Comparison of ENCODE assay signal across 22 cellular contexts in the genomic region with DNA sequence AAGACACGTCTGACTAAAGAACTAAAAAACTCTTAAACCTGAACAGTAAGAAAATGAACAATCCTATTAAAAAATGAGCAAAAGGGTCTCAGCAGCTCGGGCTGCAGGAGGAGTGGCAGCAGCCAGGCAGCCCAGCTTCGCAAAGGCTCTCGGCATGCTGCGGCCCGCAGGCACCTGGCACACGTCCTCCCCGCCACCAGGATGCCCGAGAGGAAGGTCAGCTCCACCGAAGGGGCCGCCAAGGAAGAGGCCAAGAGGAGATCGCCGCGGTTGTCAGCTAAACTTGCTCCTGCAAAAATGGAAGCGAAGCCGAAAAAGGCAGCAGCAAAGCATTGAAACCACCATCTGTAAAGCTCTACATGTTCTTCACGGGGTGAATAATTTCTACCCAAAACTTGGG.
DNase-seq lines count a peak whose midpoint lies in the region; ATAC-seq, FAIRE-seq and TF ChIP-seq lines count a peak whose summit lies in the region.
"Had no signal": no experiment of that assay in that cellular context is flagged by ENCODE, and none has a peak within 500 bp of the region (broad histone marks: within the 10 kb centered on the region; RNA-seq: fewer than 3 reads in every experiment).

No MANE protein-coding gene starts in this region.

- no peak overlapping the region for H3K27ac ChIP-seq in GM12878 (ENCODE audit: control insufficient read depth, insufficient read depth)
- H3K27ac ChIP-seq: BLaER1 treated with 17β-estradiol and CSF1 and Interleukin-3, amounts not matched to agents 10 nM and 100 nM; HL-60 had no signal

- BruUV-seq in GM12878 (replicated peaks; lab: Mats Ljungman, UMichigan) = no TSS peak

- no peak for FAIRE-seq in GM12878 (lab: Jason Lieb, UNC)
- FAIRE-seq: G401.6, GM18507 had no signal

- H4K20me1 ChIP-seq in GM12878 (ENCODE audit: control insufficient read depth, insufficient read depth) = no peaks in the 10 kb centered on the region
- H4K20me1 ChIP-seq: BLaER1 treated with 17β-estradiol and CSF1 and Interleukin-3, amounts not matched to agents 10 nM and 100 nM had no signal

- intact Hi-C loops in GM12878 (cut with micrococcal nuclease; ENCODE audit: unreplicated experiment) = no loop called here

- WGBS in GM12878 (ENCODE audit: insufficient coverage, insufficient replicate concordance, low lambda C conversion rate, missing lambda C conversion rate) = 73% methylated on average over 17 of the region's 17 CpGs

- no peak overlapping the region for H3K4me3 Mint-ChIP-seq in naive thymus-derived CD8-positive, alpha-beta T cell

- H3K4me1 ChIP-seq in GM12878 (ENCODE audit: control insufficient read depth, insufficient read depth, low read length) = peaks cover 4% of the 10 kb centered on the region; the same call in 1 of the 2 replicates
- H3K4me1 ChIP-seq: BLaER1 treated with 17β-estradiol and CSF1 and Interleukin-3, amounts not matched to agents 10 nM and 100 nM had no signal

- H2AFZ ChIP-seq in GM12878 (ENCODE audit: control insufficient read depth, low read depth, low read length) = peak overlapping the region; percentile 7; the same call in 1 of the 2 replicates

- POLR2A ChIA-PET in GM12878 (lab: Charles Lee) = no interaction called here
- POLR2A ChIA-PET in naive thymus-derived CD8-positive, alpha-beta T cell (lab: Charles Lee) = no interaction called here

- ATAC-seq in GM12878 = no peak
- no peak for ATAC-seq in GM18502 (IDR thresholded peaks at IDR 0.05; ENCODE audit: poor library complexity, unreplicated experiment)
- no peak for ATAC-seq in HG02884 (IDR thresholded peaks at IDR 0.05; ENCODE audit: unreplicated experiment)
- ATAC-seq in naive thymus-derived CD8-positive, alpha-beta T cell = no peak

- H3K4me3 ChIP-seq in H7 (ENCODE audit: insufficient read depth, low read depth, low read length) = no peak overlapping the region
- H3K4me3 ChIP-seq in GM12878 = 0 out of 2 replicates have a peak overlapping the region, but pooled peaks have one; percentile 19
- H3K4me3 ChIP-seq: BLaER1 treated with 17β-estradiol and CSF1 and Interleukin-3, amounts not matched to agents 10 nM and 100 nM had no signal

- peak overlapping the region in 1 of 10 donors; percentile 16 for H3K27ac Mint-ChIP-seq in naive thymus-derived CD8-positive, alpha-beta T cell

- TF ChIP-seq CTCF in GM12878 (IDR thresholded peaks at IDR 0.05 in 2 of 3, conservative IDR thresholded peaks at IDR 0.05 in 1 of 3; ENCODE audit: control insufficient read depth in 2 of 3, extremely low read depth in 1 of 3, insufficient read depth in 1 of 3, low read depth in 3 of 3, low read length in 3 of 3) = no peak

- DNase-seq in H7 (peak; percentile 30), NCI-H69 (lab: John Stamatoyannopoulos, UW) (peak; percentile 63), GM12878 (ENCODE audit: low read depth, low spot score) (no peak), iPS-NIHi7 (ENCODE audit: extremely low spot score) (peak; percentile 8)
- no peak for DNase-seq in naive thymus-derived CD8-positive, alpha-beta T cell
- DNase-seq in activated CD4-positive, CD25-positive, alpha-beta regulatory T cell treated with anti-CD3 and anti-CD28 coated beads, Interleukin-2, amount 50 U/mL, for 72 hours = no peak
- DNase-seq: DND-41, GOT3, NCI-H1092, NCI-H1436 treated with DMSO at 0.1 percent for 48 hours, NCI-H2029, NCI-H446, NCI-H526 treated with DMSO at 0.1 percent for 48 hours, OCI-M1, SHP77 treated with DMSO at 0.1 percent for 48 hours, T-helper 1 cell had no signal

- H3K27me3 Mint-ChIP-seq in naive thymus-derived CD8-positive, alpha-beta T cell = no peaks in the 10 kb centered on the region

- in situ Hi-C loops in GM12878 (cut with MboI) = no loop called here

- H3K4me2 ChIP-seq in GM12878 (ENCODE audit: control insufficient read depth, insufficient read depth) = no peak overlapping the region
- H3K4me2 ChIP-seq: BLaER1 treated with 17β-estradiol and CSF1 and Interleukin-3, amounts not matched to agents 10 nM and 100 nM had no signal

- peaks cover 0 to 19% (median 5%) of the 10 kb centered on the region in 3 donors for H3K36me3 Mint-ChIP-seq in naive thymus-derived CD8-positive, alpha-beta T cell

- H3K79me2 ChIP-seq in GM12878 (ENCODE audit: control insufficient read depth, insufficient read depth, low read length) = no peaks in the 10 kb centered on the region

- no peak for TF ChIP-seq POLR2A in GM12878 (IDR thresholded peaks at IDR 0.05; ENCODE audit: low read depth, low read length)

- H3K36me3 ChIP-seq in H7 (replicated peaks; ENCODE audit: control insufficient read depth, insufficient read depth, low read length) (no peaks in the 10 kb centered on the region), GM12878 (ENCODE audit: control insufficient read depth in 2 of 2, insufficient read depth in 2 of 2, low read length in 1 of 2) (no peaks in the 10 kb centered on the region)
- H3K36me3 ChIP-seq: BLaER1 treated with 17β-estradiol and CSF1 and Interleukin-3, amounts not matched to agents 10 nM and 100 nM had no signal

- SMC1A ChIA-PET in GM12878 (lab: Charles Lee; ENCODE audit: uncharacterized antibody, unreplicated experiment) = interaction anchor here (1.2 kb wide), 1 partner anchor 10 kb away, joined by 4 read pairs; no protein-coding TSS in a partner anchor

- TF ChIP-seq EP300 in GM12878 (IDR thresholded peaks at IDR 0.05; ENCODE audit: borderline replicate concordance in 1 of 2, control insufficient read depth in 1 of 2, low read depth in 2 of 2, low read length in 2 of 2) = no peak

- CTCF ChIA-PET in GM12878 (lab: Yijun Ruan, JAX) = interaction anchor here (0.9 kb wide), 1 partner anchor 15 kb away, joined by 3 read pairs; no protein-coding TSS in a partner anchor

- TF ChIP-seq RAD21 in GM12878 (IDR thresholded peaks at IDR 0.05; ENCODE audit: insufficient read depth, low read depth, low read length) = no peak

- H3K27me3 ChIP-seq in H7 (ENCODE audit: control insufficient read depth, insufficient read depth, low read length) (no peaks in the 10 kb centered on the region), GM12878 (replicated peaks in 1 of 2; ENCODE audit: control insufficient read depth in 2 of 2, insufficient read depth in 2 of 2, low read length in 1 of 2) (no peaks in the 10 kb centered on the region)
- H3K27me3 ChIP-seq: BLaER1 treated with 17β-estradiol and CSF1 and Interleukin-3, amounts not matched to agents 10 nM and 100 nM had no signal

- RAD21 ChIA-PET in GM12878 (lab: Charles Lee; ENCODE audit: unreplicated experiment) = no interaction called here

- H3K9ac ChIP-seq in GM12878 (ENCODE audit: control insufficient read depth, insufficient read depth, low read length) = no peak overlapping the region
- H3K9ac ChIP-seq: BLaER1 treated with 17β-estradiol and CSF1 and Interleukin-3, amounts not matched to agents 10 nM and 100 nM had no signal

- H3K9me3 ChIP-seq in GM12878 (replicated peaks; ENCODE audit: control insufficient read depth, insufficient read depth, low read length) = no peaks in the 10 kb centered on the region
- H3K9me3 ChIP-seq: BLaER1 treated with 17β-estradiol and CSF1 and Interleukin-3, amounts not matched to agents 10 nM and 100 nM had no signal

- H3K9me3 Mint-ChIP-seq in naive thymus-derived CD8-positive, alpha-beta T cell = peaks cover 0 to 6% (median 0%) of the 10 kb centered on the region in 9 donors

- peaks cover 0 to 1% (median 0%) of the 10 kb centered on the region in 4 donors for H3K4me1 Mint-ChIP-seq in naive thymus-derived CD8-positive, alpha-beta T cell

TF ChIP-seq in GM12878, 131 proteins besides CTCF, POLR2A, EP300 and RAD21:
- no peak for TF ChIP-seq RFX5 (IDR thresholded peaks at IDR 0.05; ENCODE audit: low read depth, low read length)
- TF ChIP-seq, protein P1, sequence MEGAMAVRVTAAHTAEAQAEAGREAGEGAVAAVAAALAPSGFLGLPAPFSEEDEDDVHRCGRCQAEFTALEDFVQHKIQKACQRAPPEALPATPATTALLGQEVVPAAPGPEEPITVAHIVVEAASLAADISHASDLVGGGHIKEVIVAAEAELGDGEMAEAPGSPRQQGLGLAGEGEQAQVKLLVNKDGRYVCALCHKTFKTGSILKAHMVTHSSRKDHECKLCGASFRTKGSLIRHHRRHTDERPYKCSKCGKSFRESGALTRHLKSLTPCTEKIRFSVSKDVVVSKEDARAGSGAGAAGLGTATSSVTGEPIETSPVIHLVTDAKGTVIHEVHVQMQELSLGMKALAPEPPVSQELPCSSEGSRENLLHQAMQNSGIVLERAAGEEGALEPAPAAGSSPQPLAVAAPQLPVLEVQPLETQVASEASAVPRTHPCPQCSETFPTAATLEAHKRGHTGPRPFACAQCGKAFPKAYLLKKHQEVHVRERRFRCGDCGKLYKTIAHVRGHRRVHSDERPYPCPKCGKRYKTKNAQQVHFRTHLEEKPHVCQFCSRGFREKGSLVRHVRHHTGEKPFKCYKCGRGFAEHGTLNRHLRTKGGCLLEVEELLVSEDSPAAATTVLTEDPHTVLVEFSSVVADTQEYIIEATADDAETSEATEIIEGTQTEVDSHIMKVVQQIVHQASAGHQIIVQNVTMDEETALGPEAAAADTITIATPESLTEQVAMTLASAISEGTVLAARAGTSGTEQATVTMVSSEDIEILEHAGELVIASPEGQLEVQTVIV (IDR thresholded peaks at IDR 0.05; ENCODE audit: borderline replicate concordance, partially characterized antibody) = no peak

Comparison
In these comparisons a context has a peak if more than half of its experiments do, and no peak if none do; other contexts are left out.
1. DNase-seq: peak in H7 (single experiment), NCI-H69 (single experiment) and iPS-NIHi7 (single experiment); none in GM12878 (single experiment), naive thymus-derived CD8-positive, alpha-beta T cell (0 of 10) and activated CD4-positive, CD25-positive, alpha-beta regulatory T cell treated with anti-CD3 and anti-CD28 coated beads, Interleukin-2, amount 50 U/mL, for 72 hours (single experiment).